ENCODE assay signal across 1 cellular context in the genomic region with DNA sequence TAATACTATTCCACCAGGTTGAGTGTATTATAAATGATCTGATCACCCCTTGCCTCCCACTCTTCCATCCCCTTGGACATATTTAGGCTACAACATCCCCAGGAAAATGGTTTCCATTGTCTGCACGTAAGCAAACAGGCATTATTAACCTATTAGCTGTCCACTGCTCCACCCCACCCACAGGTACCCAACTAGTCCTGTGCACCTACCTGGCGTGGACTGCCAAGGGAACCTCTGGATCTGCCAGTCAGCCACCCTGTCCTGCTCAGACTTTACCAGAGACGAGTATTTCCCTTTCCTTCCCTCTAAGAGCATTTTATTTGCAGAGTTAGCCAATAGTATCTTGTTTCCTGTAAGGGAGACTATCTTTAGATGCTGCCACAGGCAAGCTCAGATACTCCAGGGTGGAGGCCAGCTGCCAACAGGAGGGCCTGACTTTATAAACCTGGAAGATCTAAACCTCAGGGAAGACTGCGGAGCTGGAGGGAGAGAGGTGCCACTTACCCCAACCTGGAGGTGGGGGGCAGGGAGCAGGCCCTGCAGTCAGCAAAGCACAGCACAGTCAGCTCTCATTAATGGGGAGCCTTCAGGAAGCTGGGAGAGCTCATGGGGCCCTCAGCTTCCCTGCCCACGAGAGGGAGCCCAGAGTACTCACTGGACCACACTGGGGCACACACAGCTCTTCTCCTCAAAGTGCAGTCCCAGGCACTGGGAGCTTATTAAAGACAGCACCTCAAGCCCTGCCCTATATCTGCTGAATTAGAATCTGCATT.
A peak's percentile ranks its signal among the peaks of the same experiment; 100 is the strongest.
TF ChIP-seq lines count a peak whose summit lies in the region.

A gene with protein sequence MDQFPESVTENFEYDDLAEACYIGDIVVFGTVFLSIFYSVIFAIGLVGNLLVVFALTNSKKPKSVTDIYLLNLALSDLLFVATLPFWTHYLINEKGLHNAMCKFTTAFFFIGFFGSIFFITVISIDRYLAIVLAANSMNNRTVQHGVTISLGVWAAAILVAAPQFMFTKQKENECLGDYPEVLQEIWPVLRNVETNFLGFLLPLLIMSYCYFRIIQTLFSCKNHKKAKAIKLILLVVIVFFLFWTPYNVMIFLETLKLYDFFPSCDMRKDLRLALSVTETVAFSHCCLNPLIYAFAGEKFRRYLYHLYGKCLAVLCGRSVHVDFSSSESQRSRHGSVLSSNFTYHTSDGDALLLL (minus strand): TSS at position 292 of the 773 bp plus-strand sequence. CDS start 13,527 bp downstream, outside the sequence.

TF ChIP-seq in K562, 482 proteins besides CTCF, POLR2A, EP300 and RAD21 (continued from another document):
- TF ChIP-seq, protein P1, sequence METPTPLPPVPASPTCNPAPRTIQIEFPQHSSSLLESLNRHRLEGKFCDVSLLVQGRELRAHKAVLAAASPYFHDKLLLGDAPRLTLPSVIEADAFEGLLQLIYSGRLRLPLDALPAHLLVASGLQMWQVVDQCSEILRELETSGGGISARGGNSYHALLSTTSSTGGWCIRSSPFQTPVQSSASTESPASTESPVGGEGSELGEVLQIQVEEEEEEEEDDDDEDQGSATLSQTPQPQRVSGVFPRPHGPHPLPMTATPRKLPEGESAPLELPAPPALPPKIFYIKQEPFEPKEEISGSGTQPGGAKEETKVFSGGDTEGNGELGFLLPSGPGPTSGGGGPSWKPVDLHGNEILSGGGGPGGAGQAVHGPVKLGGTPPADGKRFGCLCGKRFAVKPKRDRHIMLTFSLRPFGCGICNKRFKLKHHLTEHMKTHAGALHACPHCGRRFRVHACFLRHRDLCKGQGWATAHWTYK (CRISPR knock-in tag; IDR thresholded peaks at IDR 0.05), result 0 out of 2 replicates have a peak, but pooled peaks have one; percentile 47
- TF ChIP-seq MEF2D (tag; conservative IDR thresholded peaks at IDR 0.05; ENCODE audit: low read depth), result 0 out of 2 replicates have a peak, but pooled peaks have one; percentile 13
- no peak for TF ChIP-seq SMARCE1 (IDR thresholded peaks at IDR 0.05)
- TF ChIP-seq ZNF41 (CRISPR knock-in tag; conservative IDR thresholded peaks at IDR 0.05), result 0 out of 2 replicates have a peak, but pooled peaks have one; percentile 23
- TF ChIP-seq, protein P2, sequence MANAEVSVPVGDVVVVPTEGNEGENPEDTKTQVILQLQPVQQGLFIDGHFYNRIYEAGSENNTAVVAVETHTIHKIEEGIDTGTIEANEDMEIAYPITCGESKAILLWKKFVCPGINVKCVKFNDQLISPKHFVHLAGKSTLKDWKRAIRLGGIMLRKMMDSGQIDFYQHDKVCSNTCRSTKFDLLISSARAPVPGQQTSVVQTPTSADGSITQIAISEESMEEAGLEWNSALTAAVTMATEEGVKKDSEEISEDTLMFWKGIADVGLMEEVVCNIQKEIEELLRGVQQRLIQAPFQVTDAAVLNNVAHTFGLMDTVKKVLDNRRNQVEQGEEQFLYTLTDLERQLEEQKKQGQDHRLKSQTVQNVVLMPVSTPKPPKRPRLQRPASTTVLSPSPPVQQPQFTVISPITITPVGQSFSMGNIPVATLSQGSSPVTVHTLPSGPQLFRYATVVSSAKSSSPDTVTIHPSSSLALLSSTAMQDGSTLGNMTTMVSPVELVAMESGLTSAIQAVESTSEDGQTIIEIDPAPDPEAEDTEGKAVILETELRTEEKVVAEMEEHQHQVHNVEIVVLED (CRISPR knock-in tag; IDR thresholded peaks at IDR 0.05), result no peak
- TF ChIP-seq ZNF134 (CRISPR knock-in tag; conservative IDR thresholded peaks at IDR 0.05), result no peak
- TF ChIP-seq, protein P3, sequence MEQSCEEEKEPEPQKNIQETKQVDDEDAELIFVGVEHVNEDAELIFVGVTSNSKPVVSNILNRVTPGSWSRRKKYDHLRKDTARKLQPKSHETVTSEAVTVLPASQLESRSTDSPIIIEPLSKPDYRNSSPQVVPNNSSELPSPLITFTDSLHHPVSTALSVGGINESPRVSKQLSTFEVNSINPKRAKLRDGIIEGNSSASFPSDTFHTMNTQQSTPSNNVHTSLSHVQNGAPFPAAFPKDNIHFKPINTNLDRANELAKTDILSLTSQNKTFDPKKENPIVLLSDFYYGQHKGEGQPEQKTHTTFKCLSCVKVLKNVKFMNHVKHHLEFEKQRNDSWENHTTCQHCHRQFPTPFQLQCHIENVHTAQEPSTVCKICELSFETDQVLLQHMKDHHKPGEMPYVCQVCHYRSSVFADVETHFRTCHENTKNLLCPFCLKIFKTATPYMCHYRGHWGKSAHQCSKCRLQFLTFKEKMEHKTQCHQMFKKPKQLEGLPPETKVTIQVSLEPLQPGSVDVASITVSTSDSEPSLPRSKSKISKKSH (CRISPR knock-in tag; IDR thresholded peaks at IDR 0.05), result no peak
- TF ChIP-seq PPARD (CRISPR knock-in tag; IDR thresholded peaks at IDR 0.05), result no peak
- 0 out of 4 replicates have a peak, but pooled peaks of 1 of the 2 experiments have one; percentile 36 for TF ChIP-seq MAZ (CRISPR knock-in tag; conservative IDR thresholded peaks at IDR 0.05 in 1 of 2, IDR thresholded peaks at IDR 0.05 in 1 of 2)
- TF ChIP-seq, protein P4, sequence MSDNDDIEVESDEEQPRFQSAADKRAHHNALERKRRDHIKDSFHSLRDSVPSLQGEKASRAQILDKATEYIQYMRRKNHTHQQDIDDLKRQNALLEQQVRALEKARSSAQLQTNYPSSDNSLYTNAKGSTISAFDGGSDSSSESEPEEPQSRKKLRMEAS (CRISPR knock-in tag; IDR thresholded peaks at IDR 0.05), result no peak
- TF ChIP-seq ERF (CRISPR knock-in tag; IDR thresholded peaks at IDR 0.05), result 0 out of 2 replicates have a peak, but pooled peaks have one; percentile 66
- TF ChIP-seq, protein P5, sequence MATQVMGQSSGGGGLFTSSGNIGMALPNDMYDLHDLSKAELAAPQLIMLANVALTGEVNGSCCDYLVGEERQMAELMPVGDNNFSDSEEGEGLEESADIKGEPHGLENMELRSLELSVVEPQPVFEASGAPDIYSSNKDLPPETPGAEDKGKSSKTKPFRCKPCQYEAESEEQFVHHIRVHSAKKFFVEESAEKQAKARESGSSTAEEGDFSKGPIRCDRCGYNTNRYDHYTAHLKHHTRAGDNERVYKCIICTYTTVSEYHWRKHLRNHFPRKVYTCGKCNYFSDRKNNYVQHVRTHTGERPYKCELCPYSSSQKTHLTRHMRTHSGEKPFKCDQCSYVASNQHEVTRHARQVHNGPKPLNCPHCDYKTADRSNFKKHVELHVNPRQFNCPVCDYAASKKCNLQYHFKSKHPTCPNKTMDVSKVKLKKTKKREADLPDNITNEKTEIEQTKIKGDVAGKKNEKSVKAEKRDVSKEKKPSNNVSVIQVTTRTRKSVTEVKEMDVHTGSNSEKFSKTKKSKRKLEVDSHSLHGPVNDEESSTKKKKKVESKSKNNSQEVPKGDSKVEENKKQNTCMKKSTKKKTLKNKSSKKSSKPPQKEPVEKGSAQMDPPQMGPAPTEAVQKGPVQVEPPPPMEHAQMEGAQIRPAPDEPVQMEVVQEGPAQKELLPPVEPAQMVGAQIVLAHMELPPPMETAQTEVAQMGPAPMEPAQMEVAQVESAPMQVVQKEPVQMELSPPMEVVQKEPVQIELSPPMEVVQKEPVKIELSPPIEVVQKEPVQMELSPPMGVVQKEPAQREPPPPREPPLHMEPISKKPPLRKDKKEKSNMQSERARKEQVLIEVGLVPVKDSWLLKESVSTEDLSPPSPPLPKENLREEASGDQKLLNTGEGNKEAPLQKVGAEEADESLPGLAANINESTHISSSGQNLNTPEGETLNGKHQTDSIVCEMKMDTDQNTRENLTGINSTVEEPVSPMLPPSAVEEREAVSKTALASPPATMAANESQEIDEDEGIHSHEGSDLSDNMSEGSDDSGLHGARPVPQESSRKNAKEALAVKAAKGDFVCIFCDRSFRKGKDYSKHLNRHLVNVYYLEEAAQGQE (CRISPR knock-in tag; IDR thresholded peaks at IDR 0.05; ENCODE audit: low read depth), result no peak
- TF ChIP-seq HNRNPK (IDR thresholded peaks at IDR 0.05; ENCODE audit: low read depth, low read length, poor library complexity, severe bottlenecking), result no peak
- no peak for TF ChIP-seq U2AF1 (optimal IDR thresholded peaks at IDR 0.05; ENCODE audit: low read depth, low read length)
- TF ChIP-seq FOS (IDR thresholded peaks at IDR 0.05; ENCODE audit: extremely low read depth, insufficient read length), result no peak
- TF ChIP-seq ZNF12 (CRISPR knock-in tag; IDR thresholded peaks at IDR 0.05), result no peak
- TF ChIP-seq, protein P6, sequence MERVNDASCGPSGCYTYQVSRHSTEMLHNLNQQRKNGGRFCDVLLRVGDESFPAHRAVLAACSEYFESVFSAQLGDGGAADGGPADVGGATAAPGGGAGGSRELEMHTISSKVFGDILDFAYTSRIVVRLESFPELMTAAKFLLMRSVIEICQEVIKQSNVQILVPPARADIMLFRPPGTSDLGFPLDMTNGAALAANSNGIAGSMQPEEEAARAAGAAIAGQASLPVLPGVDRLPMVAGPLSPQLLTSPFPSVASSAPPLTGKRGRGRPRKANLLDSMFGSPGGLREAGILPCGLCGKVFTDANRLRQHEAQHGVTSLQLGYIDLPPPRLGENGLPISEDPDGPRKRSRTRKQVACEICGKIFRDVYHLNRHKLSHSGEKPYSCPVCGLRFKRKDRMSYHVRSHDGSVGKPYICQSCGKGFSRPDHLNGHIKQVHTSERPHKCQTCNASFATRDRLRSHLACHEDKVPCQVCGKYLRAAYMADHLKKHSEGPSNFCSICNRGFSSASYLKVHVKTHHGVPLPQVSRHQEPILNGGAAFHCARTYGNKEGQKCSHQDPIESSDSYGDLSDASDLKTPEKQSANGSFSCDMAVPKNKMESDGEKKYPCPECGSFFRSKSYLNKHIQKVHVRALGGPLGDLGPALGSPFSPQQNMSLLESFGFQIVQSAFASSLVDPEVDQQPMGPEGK (CRISPR knock-in tag; IDR thresholded peaks at IDR 0.05; ENCODE audit: borderline replicate concordance), result no peak
- no peak for TF ChIP-seq XRCC5 (IDR thresholded peaks at IDR 0.05; ENCODE audit: low read depth, low read length)
- no peak for TF ChIP-seq MCM5 (IDR thresholded peaks at IDR 0.05; ENCODE audit: low read depth)
- TF ChIP-seq, protein P7, sequence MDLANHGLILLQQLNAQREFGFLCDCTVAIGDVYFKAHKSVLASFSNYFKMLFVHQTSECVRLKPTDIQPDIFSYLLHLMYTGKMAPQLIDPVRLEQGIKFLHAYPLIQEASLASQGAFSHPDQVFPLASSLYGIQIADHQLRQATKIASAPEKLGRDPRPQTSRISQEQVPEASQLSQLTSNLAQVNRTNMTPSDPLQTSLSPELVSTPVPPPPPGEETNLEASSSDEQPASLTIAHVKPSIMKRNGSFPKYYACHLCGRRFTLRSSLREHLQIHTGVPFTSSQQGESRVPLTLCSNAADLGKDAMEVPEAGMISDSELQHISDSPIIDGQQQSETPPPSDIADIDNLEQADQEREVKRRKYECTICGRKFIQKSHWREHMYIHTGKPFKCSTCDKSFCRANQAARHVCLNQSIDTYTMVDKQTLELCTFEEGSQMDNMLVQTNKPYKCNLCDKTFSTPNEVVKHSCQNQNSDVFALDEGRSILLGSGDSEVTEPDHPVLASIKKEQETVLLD (IDR thresholded peaks at IDR 0.05), result no peak
